11 cellular contexts compared by ENCODE assay signal in the genomic region with DNA sequence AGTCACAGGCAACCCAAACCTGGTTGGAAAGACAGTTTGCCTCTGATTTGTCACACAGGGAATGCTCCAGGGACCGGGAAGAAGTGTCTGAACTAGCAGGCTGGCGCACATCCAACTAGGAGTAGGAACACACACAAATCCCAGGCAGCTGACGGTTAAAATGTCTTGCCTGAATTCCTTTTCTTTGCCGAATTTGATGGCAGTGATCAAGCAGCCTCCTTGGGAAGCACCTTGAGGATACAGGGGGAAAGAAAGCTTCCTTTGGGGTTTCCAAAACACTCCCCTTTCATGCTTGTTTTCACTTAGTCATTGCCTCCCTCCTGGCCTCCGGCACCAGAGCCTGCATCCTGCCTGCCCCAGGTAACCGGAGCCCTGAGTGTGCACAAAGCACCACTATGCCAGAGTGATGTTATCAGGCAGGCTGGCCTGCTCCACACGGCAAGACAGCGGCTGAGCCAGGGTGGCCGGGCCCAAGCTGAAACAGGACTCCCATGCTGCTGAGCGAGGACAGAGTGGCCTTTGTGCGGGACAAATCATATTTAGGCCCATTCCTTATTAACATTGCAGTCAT.
DNase-seq lines count a peak whose midpoint lies in the region; ATAC-seq and TF ChIP-seq lines count a peak whose summit lies in the region.
"Had no signal": no experiment of that assay in that cellular context is flagged by ENCODE, and none has a peak within 500 bp of the region (broad histone marks: within the 10 kb centered on the region; RNA-seq: fewer than 3 reads in every experiment).

No MANE protein-coding gene starts in this region.

- H3K36me3 Mint-ChIP-seq in nephron (ENCODE audit: low read depth), result no peaks in the 10 kb centered on the region
- H3K36me3 Mint-ChIP-seq in activated CD4-positive, alpha-beta memory T cell treated with anti-CD3 and anti-CD28 coated beads for 36 hours, result no peaks in the 10 kb centered on the region
- H3K36me3 Mint-ChIP-seq: type B pancreatic cell had no signal

- H3K9me3 Mint-ChIP-seq in nephron, result no peaks in the 10 kb centered on the region
- H3K9me3 Mint-ChIP-seq in activated CD4-positive, alpha-beta memory T cell treated with anti-CD3 and anti-CD28 coated beads for 36 hours, result no peaks in the 10 kb centered on the region
- H3K9me3 Mint-ChIP-seq: type B pancreatic cell had no signal

- no peak for TF ChIP-seq CTCF in nephron (IDR thresholded peaks at IDR 0.05; ENCODE audit: unreplicated experiment in 3 of 3)

- POLR2A ChIA-PET in activated CD4-positive, alpha-beta memory T cell treated with anti-CD3 and anti-CD28 coated beads for 36 hours (lab: Charles Lee), result no interaction called here

- intact Hi-C loops in activated CD4-positive, alpha-beta memory T cell treated with anti-CD3 and anti-CD28 coated beads for 36 hours (cut with micrococcal nuclease), result no loop called here

- CTCF ChIA-PET in activated CD4-positive, alpha-beta memory T cell treated with anti-CD3 and anti-CD28 coated beads for 36 hours (lab: Charles Lee), result no interaction called here

- peak overlapping the region; percentile 29 to 66 (median 49) for H3K27ac Mint-ChIP-seq in nephron
- H3K27ac Mint-ChIP-seq in activated CD4-positive, alpha-beta memory T cell treated with anti-CD3 and anti-CD28 coated beads for 36 hours, result no peak overlapping the region
- H3K27ac Mint-ChIP-seq: type B pancreatic cell had no signal

- no peak for ATAC-seq in HG03175 (IDR thresholded peaks at IDR 0.05; ENCODE audit: unreplicated experiment)
- ATAC-seq: K562 had no signal

- H3K27me3 Mint-ChIP-seq in nephron (ENCODE audit: low read depth), result peaks cover 16% of the 10 kb centered on the region
- H3K27me3 Mint-ChIP-seq in activated CD4-positive, alpha-beta memory T cell treated with anti-CD3 and anti-CD28 coated beads for 36 hours, result no peaks in the 10 kb centered on the region

- peaks cover 28% of the 10 kb centered on the region for H3K4me1 Mint-ChIP-seq in nephron
- H3K4me1 Mint-ChIP-seq in activated CD4-positive, alpha-beta memory T cell treated with anti-CD3 and anti-CD28 coated beads for 36 hours (ENCODE audit: low read depth), result no peaks in the 10 kb centered on the region

- H3K4me3 Mint-ChIP-seq in nephron, result no peak overlapping the region
- H3K4me3 Mint-ChIP-seq in activated CD4-positive, alpha-beta memory T cell treated with anti-CD3 and anti-CD28 coated beads for 36 hours, result no peak overlapping the region
- H3K4me3 Mint-ChIP-seq: type B pancreatic cell had no signal

- peak; percentile 99 for DNase-seq in DMS153 treated with DMSO at 0.1 percent for 48 hours (lab: John Stamatoyannopoulos, UW; ENCODE audit: unreplicated experiment)
- peak; percentile 73 for DNase-seq in NCI-H128 (lab: John Stamatoyannopoulos, UW; ENCODE audit: unreplicated experiment)
- peak; percentile 35 for DNase-seq in SHP77 treated with DMSO at 0.1 percent for 48 hours (lab: John Stamatoyannopoulos, UW)
- DNase-seq in activated CD4-positive, alpha-beta memory T cell treated with anti-CD3 and anti-CD28 coated beads for 36 hours, result no peak
- DNase-seq in GOT3 (lab: John Stamatoyannopoulos, UW), result no peak
- no peak for DNase-seq in GF-D8 (lab: John Stamatoyannopoulos, UW)
- DNase-seq: DND-41 had no signal

Comparison
In these comparisons a context has a peak if more than half of its experiments do, and no peak if none do; other contexts are left out.
1. DNase-seq: peak in DMS153 treated with DMSO at 0.1 percent for 48 hours (single experiment), NCI-H128 (single experiment) and SHP77 treated with DMSO at 0.1 percent for 48 hours (single experiment); none in activated CD4-positive, alpha-beta memory T cell treated with anti-CD3 and anti-CD28 coated beads for 36 hours (single experiment), GOT3 (single experiment) and GF-D8 (single experiment).